1 cellular context compared by ENCODE assay signal in genomic region chr15:78149805-78150751, GRCh38.
A peak's percentile ranks its signal among the peaks of the same experiment; 100 is the strongest.
TF ChIP-seq lines count a peak whose summit lies in the region.

No MANE protein-coding gene starts in this region.

TF ChIP-seq in HepG2, 621 proteins besides CTCF, POLR2A, EP300 and RAD21 (continued from another document):
- 0 out of 2 replicates have a peak, but pooled peaks have one; percentile 5 for TF ChIP-seq ATF2 (CRISPR knock-in tag; IDR thresholded peaks at IDR 0.05)
- TF ChIP-seq, protein P1, sequence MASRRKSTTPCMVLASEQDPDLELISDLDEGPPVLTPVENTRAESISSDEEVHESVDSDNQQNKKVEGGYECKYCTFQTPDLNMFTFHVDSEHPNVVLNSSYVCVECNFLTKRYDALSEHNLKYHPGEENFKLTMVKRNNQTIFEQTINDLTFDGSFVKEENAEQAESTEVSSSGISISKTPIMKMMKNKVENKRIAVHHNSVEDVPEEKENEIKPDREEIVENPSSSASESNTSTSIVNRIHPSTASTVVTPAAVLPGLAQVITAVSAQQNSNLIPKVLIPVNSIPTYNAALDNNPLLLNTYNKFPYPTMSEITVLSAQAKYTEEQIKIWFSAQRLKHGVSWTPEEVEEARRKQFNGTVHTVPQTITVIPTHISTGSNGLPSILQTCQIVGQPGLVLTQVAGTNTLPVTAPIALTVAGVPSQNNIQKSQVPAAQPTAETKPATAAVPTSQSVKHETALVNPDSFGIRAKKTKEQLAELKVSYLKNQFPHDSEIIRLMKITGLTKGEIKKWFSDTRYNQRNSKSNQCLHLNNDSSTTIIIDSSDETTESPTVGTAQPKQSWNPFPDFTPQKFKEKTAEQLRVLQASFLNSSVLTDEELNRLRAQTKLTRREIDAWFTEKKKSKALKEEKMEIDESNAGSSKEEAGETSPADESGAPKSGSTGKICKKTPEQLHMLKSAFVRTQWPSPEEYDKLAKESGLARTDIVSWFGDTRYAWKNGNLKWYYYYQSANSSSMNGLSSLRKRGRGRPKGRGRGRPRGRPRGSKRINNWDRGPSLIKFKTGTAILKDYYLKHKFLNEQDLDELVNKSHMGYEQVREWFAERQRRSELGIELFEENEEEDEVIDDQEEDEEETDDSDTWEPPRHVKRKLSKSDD (CRISPR knock-in tag; IDR thresholded peaks at IDR 0.05; ENCODE audit: low read depth) = no peak
- TF ChIP-seq KMT2B (CRISPR knock-in tag; IDR thresholded peaks at IDR 0.05) = 0 out of 2 replicates have a peak, but pooled peaks have one; percentile 10
- 0 out of 2 replicates have a peak, but pooled peaks have one; percentile 21 for TF ChIP-seq NRL (CRISPR knock-in tag; IDR thresholded peaks at IDR 0.05; ENCODE audit: borderline replicate concordance)
- TF ChIP-seq, protein P2, sequence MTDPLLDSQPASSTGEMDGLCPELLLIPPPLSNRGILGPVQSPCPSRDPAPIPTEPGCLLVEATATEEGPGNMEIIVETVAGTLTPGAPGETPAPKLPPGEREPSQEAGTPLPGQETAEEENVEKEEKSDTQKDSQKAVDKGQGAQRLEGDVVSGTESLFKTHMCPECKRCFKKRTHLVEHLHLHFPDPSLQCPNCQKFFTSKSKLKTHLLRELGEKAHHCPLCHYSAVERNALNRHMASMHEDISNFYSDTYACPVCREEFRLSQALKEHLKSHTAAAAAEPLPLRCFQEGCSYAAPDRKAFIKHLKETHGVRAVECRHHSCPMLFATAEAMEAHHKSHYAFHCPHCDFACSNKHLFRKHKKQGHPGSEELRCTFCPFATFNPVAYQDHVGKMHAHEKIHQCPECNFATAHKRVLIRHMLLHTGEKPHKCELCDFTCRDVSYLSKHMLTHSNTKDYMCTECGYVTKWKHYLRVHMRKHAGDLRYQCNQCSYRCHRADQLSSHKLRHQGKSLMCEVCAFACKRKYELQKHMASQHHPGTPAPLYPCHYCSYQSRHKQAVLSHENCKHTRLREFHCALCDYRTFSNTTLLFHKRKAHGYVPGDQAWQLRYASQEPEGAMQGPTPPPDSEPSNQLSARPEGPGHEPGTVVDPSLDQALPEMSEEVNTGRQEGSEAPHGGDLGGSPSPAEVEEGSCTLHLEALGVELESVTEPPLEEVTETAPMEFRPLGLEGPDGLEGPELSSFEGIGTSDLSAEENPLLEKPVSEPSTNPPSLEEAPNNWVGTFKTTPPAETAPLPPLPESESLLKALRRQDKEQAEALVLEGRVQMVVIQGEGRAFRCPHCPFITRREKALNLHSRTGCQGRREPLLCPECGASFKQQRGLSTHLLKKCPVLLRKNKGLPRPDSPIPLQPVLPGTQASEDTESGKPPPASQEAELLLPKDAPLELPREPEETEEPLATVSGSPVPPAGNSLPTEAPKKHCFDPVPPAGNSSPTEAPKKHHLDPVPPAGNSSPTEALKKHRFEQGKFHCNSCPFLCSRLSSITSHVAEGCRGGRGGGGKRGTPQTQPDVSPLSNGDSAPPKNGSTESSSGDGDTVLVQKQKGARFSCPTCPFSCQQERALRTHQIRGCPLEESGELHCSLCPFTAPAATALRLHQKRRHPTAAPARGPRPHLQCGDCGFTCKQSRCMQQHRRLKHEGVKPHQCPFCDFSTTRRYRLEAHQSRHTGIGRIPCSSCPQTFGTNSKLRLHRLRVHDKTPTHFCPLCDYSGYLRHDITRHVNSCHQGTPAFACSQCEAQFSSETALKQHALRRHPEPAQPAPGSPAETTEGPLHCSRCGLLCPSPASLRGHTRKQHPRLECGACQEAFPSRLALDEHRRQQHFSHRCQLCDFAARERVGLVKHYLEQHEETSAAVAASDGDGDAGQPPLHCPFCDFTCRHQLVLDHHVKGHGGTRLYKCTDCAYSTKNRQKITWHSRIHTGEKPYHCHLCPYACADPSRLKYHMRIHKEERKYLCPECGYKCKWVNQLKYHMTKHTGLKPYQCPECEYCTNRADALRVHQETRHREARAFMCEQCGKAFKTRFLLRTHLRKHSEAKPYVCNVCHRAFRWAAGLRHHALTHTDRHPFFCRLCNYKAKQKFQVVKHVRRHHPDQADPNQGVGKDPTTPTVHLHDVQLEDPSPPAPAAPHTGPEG (CRISPR knock-in tag; IDR thresholded peaks at IDR 0.05) = no peak
- TF ChIP-seq TAF15 (IDR thresholded peaks at IDR 0.05; ENCODE audit: low read depth, low read length, poor library complexity, severe bottlenecking) = peak; percentile 42
- TF ChIP-seq NKX3-1 (CRISPR knock-in tag; IDR thresholded peaks at IDR 0.05) = no peak
